In genomic region chr3:39173726-39174125, GRCh38 we compare ENCODE assay signal across 5 cellular contexts. TPM values are rescaled to one million over a fixed set of nuclear protein-coding genes. Genes with fewer than 3 reads are reported as not detected.
"Had no signal": no experiment of that assay in that cellular context is flagged by ENCODE, and none has a peak within 500 bp of the region (broad histone marks: within the 10 kb centered on the region; RNA-seq: fewer than 3 reads in every experiment).

No MANE protein-coding gene starts in this region.

RNA-seq across cellular contexts. Expression of gene XIRP1, which starts 18.7 kb away (rescaled TPM):
- total RNA-seq: OCI-LY7, PC-3, PC-9, T-cell had no signal
- polyA plus RNA-seq: SK-N-SH had no signal
